In the genomic region with DNA sequence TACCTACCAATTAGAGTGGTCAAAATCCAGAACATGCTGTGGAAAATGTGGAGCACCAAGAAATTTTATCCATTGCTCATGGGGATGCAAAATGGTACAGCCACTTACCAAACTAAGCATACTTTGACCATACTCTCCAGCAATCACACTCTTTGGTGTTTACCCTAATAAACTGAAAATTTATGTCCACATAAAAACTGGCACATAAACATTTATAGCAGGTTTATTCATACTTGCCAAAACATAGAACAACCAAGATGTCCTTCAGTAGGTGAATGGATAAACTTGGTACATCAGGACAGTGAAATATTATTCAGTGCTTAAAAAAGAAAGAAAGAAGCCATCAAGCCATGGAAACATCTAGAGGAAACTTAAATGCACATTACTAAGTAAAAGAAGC, we compare ENCODE assay signal across 13 cellular contexts. TPM values are rescaled to one million over a fixed set of nuclear protein-coding genes. Genes with fewer than 3 reads are reported as not detected.
DNase-seq lines count a peak whose midpoint lies in the region; ATAC-seq, FAIRE-seq and TF ChIP-seq lines count a peak whose summit lies in the region.
"Not testable (repeated sequence)": the region's sequence is repeated elsewhere in the genome, so short reads cannot be mapped to it uniquely, and the experiment has no call there.
"Had no signal": no experiment of that assay in that cellular context is flagged by ENCODE, and none has a peak within 500 bp of the region (broad histone marks: within the 10 kb centered on the region; RNA-seq: fewer than 3 reads in every experiment).

No MANE protein-coding gene starts in this region.

- TF ChIP-seq CTCF in LNCaP clone FGC (IDR thresholded peaks at IDR 0.05; ENCODE audit: control insufficient read depth, extremely low read depth, insufficient read depth); PC-9 (conservative IDR thresholded peaks at IDR 0.05); MCF 10A (IDR thresholded peaks at IDR 0.05; ENCODE audit: unreplicated experiment): not testable (repeated sequence)

- not testable (repeated sequence) for H3K36me3 Mint-ChIP-seq in T-helper 17 cell (ENCODE audit: low read depth)
- peaks cover 13% of the 10 kb centered on the region for H3K36me3 Mint-ChIP-seq in MCF 10A (ENCODE audit: insufficient read depth, unreplicated experiment)

- BruUV-seq in PC-9 (replicated peaks; lab: Mats Ljungman, UMichigan) = not testable (repeated sequence)
- TSS peak; percentile 2 for BruUV-seq in MCF 10A (replicated peaks; lab: Mats Ljungman, UMichigan)

- H3K9me3 ChIP-seq in PC-9 (ENCODE audit: insufficient read depth, low read depth); T-helper 17 cell (ENCODE audit: control insufficient read depth, low read length, poor library complexity, severe bottlenecking): not testable (repeated sequence)

- POLR2A ChIA-PET in PC-9 (lab: Charles Lee; ENCODE audit: unreplicated experiment); MCF 10A (lab: Yijun Ruan, JAX): not testable (repeated sequence)

- H3K4me2 ChIP-seq in PC-9 = not testable (repeated sequence)

- H3K27ac ChIP-seq in ACC112 (ENCODE audit: low read depth, low read length) (peak overlapping the region; percentile 44), PC-9 (peak overlapping the region; percentile 49), epithelial cell of prostate (peak overlapping the region; percentile 55)

- H3K9me2 ChIP-seq in PC-9 (ENCODE audit: insufficient read depth) = not testable (repeated sequence)

- not testable (repeated sequence) for H3K27ac Mint-ChIP-seq in T-helper 17 cell
- peak overlapping the region; percentile 57 for H3K27ac Mint-ChIP-seq in MCF 10A (ENCODE audit: low read depth, unreplicated experiment)

- H3F3A ChIP-seq in PC-9 (ENCODE audit: insufficient read depth, low read depth) = not testable (repeated sequence)

- FAIRE-seq in GM12892 (lab: Jason Lieb, UNC) = peak; percentile 54

- not testable (repeated sequence) for H3K36me3 ChIP-seq in ACC112 (ENCODE audit: insufficient read depth, low read length); PC-9 (ENCODE audit: low read depth)

- H3K4me3 ChIP-seq in ACC112 (ENCODE audit: low read depth, low read length); LNCaP clone FGC (ENCODE audit: low read depth, low read length); PC-9: not testable (repeated sequence)

- not testable (repeated sequence) for H4K20me1 ChIP-seq in PC-9 (ENCODE audit: insufficient read depth)

- not testable (repeated sequence) for ATAC-seq in T-helper 17 cell

- H3K9me3 Mint-ChIP-seq in MCF 10A (ENCODE audit: unreplicated experiment) = not testable (repeated sequence)

- not testable (repeated sequence) for H3K4me1 Mint-ChIP-seq in T-helper 17 cell
- H3K4me1 Mint-ChIP-seq in MCF 10A (ENCODE audit: insufficient read depth, unreplicated experiment) = peaks cover 36% of the 10 kb centered on the region

- CTCF ChIA-PET in PC-9 (lab: Charles Lee); MCF 10A (lab: Yijun Ruan, JAX): not testable (repeated sequence)

- not testable (repeated sequence) for H3K27me3 ChIP-seq in ACC112 (ENCODE audit: insufficient read depth, low read length); PC-9 (ENCODE audit: insufficient read depth, low read depth)

- not testable (repeated sequence) for DNase-seq in GM12892 (ENCODE audit: insufficient read length); PC-9; T-helper 17 cell; MCF 10A (ENCODE audit: unreplicated experiment); epithelial cell of prostate (ENCODE audit: low read depth, low spot score)
- DNase-seq in LNCaP clone FGC (ENCODE audit: low read depth) = peak; percentile 21

- peak overlapping the region; percentile 41 for H3K4me3 Mint-ChIP-seq in T-helper 17 cell
- H3K4me3 Mint-ChIP-seq in MCF 10A (ENCODE audit: unreplicated experiment) = not testable (repeated sequence)

- H2AFZ ChIP-seq in ACC112 (ENCODE audit: low read length, unreplicated experiment); PC-9: not testable (repeated sequence)

- H3K79me2 ChIP-seq in ACC112 (ENCODE audit: control insufficient read depth, insufficient read depth, low read length, unreplicated experiment) = peaks cover 21% of the 10 kb centered on the region
- peaks cover 65% of the 10 kb centered on the region for H3K79me2 ChIP-seq in PC-9 (ENCODE audit: low read depth)

- not testable (repeated sequence) for H3K27me3 Mint-ChIP-seq in T-helper 17 cell; MCF 10A (ENCODE audit: insufficient read depth, unreplicated experiment)

- H3K4me1 ChIP-seq in ACC112 (ENCODE audit: control insufficient read depth, insufficient read depth, low read length, unreplicated experiment) (peaks cover 18% of the 10 kb centered on the region), PC-9 (replicated peaks; ENCODE audit: insufficient read depth) (peaks cover 28% of the 10 kb centered on the region)

- intact Hi-C loops in PC-9 (cut with micrococcal nuclease; ENCODE audit: unreplicated experiment); MCF 10A (cut with micrococcal nuclease): not testable (repeated sequence)

- TF ChIP-seq POLR2A in GM12892 (IDR thresholded peaks at IDR 0.05; ENCODE audit: low read depth, low read length) = not testable (repeated sequence)

RNA-seq across cellular contexts. Expression of a gene that starts 24.7 kb away (rescaled TPM):
- 1.8 TPM for polyA plus RNA-seq in GM12892 (2012; ENCODE audit: missing spikeins)
- total RNA-seq in PC-9 (2021) (not detected in 2 replicates), T-helper 17 cell (under 1 TPM in 1 of 2 donors, not detected in 1; 0.91 TPM), MCF 10A (2022) (0.29 TPM in 1 of 2 replicates, not detected in the other)
- total RNA-seq: A172, GM23248, H1, H9 had no signal
- polyA plus RNA-seq: BJ, H1 had no signal

RNA-seq across cellular contexts. Expression of a gene that starts 57.4 kb away (rescaled TPM):
- not detected for polyA plus RNA-seq in GM12892 (2012; ENCODE audit: missing spikeins)
- total RNA-seq in PC-9 (2021) = 16.8 and 19.2 TPM in 2 replicates
- 1 to 10 TPM; 1.8 to 4.4 TPM for total RNA-seq in T-helper 17 cell
- 1.0 and 1.1 TPM in 2 replicates for total RNA-seq in MCF 10A (2022)
- polyA plus RNA-seq: BJ; CD4-positive, alpha-beta memory T cell; GM23248 had no signal

RNA-seq across cellular contexts. Expression of a gene that starts 59.3 kb away (rescaled TPM):
- 9.5 TPM for polyA plus RNA-seq in GM12892 (2012; ENCODE audit: missing spikeins)
- total RNA-seq in PC-9 (2021) (12.0 and 14.7 TPM in 2 replicates), T-helper 17 cell (10 to 100 TPM; 14.6 to 20.2 TPM), MCF 10A (2022) (8.9 and 10.6 TPM in 2 replicates)
